ENCODE assay signal across 10 cellular contexts in the genomic region with DNA sequence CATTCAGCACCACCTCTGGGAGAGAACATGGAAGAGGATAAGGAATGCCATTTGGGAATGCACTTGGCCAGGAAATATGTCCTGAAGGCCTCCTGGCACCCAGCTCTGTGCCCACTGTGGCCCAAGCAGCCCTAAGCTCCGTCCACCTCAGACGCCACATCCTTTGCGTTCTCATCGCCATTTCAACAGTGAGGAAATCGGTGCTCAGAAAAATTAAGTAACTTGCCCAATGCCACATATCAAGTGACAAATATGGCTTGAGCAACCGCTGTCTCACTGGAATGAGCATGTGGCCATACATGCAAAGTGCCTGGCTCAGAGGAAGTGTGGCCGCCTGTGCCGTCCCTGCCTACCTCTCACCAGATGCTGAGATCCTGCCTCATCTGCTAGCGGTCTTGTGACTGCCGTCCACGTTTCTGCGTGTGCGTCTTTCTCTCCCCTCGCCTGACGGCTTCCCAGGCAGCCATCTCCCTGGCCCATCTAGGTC. TPM values are rescaled to one million over a fixed set of nuclear protein-coding genes. Genes with fewer than 3 reads are reported as not detected.
DNase-seq lines count a peak whose midpoint lies in the region; ATAC-seq, FAIRE-seq and TF ChIP-seq lines count a peak whose summit lies in the region.
"Had no signal": no experiment of that assay in that cellular context is flagged by ENCODE, and none has a peak within 500 bp of the region (broad histone marks: within the 10 kb centered on the region; RNA-seq: fewer than 3 reads in every experiment).

No MANE protein-coding gene starts in this region.

- peaks cover 45% of the 10 kb centered on the region for H3K79me2 ChIP-seq in GM12878 (ENCODE audit: control insufficient read depth, insufficient read depth, low read length)

- DNase-seq in GM12878 (ENCODE audit: low read depth, low spot score) (no peak), glutamatergic neuron (no peak), NCI-H187 treated with DMSO at 0.1 percent for 48 hours (lab: John Stamatoyannopoulos, UW) (no peak), cerebellar nuclear complex (lab: John Stamatoyannopoulos, UW) (no peak)
- DNase-seq: NCI-H510A treated with DMSO at 0.1 percent for 48 hours had no signal

- in situ Hi-C loops in GM12878 (cut with MboI): no loop called here

- H3K27me3 ChIP-seq in BLaER1 (no peaks in the 10 kb centered on the region), GM12878 (replicated peaks in 1 of 2; ENCODE audit: control insufficient read depth in 2 of 2, insufficient read depth in 2 of 2, low read length in 1 of 2) (no peaks in the 10 kb centered on the region)

- H3K4me3 Mint-ChIP-seq in glutamatergic neuron (ENCODE audit: unreplicated experiment): no peak overlapping the region
- no peak overlapping the region for H3K4me3 Mint-ChIP-seq in activated T-helper 17 cell treated with anti-CD3 and anti-CD28 coated beads, Interleukin-2, amount 50 U/mL, for 72 hours

- TF ChIP-seq EP300 in GM12878 (IDR thresholded peaks at IDR 0.05; ENCODE audit: borderline replicate concordance in 1 of 2, control insufficient read depth in 1 of 2, low read depth in 2 of 2, low read length in 2 of 2): no peak; a peak in 1 of 4 replicates

- POLR2A ChIA-PET in GM12878 (lab: Charles Lee): interaction anchor here (0.5 to 2.3 kb wide), 7 partner anchors 9 to 384 kb away, joined by 3 to 10 read pairs (median 3); a partner anchor contains a TSS

- H4K20me1 ChIP-seq in BLaER1 (peaks cover 23% of the 10 kb centered on the region), GM12878 (ENCODE audit: control insufficient read depth, insufficient read depth) (no peaks in the 10 kb centered on the region)

- H3K4me3 ChIP-seq in BLaER1 (peak overlapping the region; percentile 91), GM12878 (peak overlapping the region; percentile 87; the same call in 1 of the 2 replicates)

- H3K9ac ChIP-seq in BLaER1 (peak overlapping the region; percentile 99), GM12878 (ENCODE audit: control insufficient read depth, insufficient read depth, low read length) (peak overlapping the region; percentile 90)

- H3K36me3 ChIP-seq in BLaER1 (peaks cover 79% of the 10 kb centered on the region), GM12878 (ENCODE audit: control insufficient read depth in 2 of 2, insufficient read depth in 2 of 2, low read length in 1 of 2) (peaks cover 16 to 37% of the 10 kb centered on the region in 2 experiments; a peak in 3 of 4 replicates)

- WGBS in GM12878 (ENCODE audit: insufficient coverage, insufficient replicate concordance, low lambda C conversion rate, missing lambda C conversion rate): 7% methylated on average over 15 of the region's 15 CpGs

- H3K4me1 ChIP-seq in BLaER1: peaks cover 78% of the 10 kb centered on the region
- peaks cover 47% of the 10 kb centered on the region for H3K4me1 ChIP-seq in GM12878 (ENCODE audit: control insufficient read depth, insufficient read depth, low read length)

- peaks cover 14% of the 10 kb centered on the region for H3K27me3 Mint-ChIP-seq in glutamatergic neuron (ENCODE audit: unreplicated experiment)
- H3K27me3 Mint-ChIP-seq in activated T-helper 17 cell treated with anti-CD3 and anti-CD28 coated beads, Interleukin-2, amount 50 U/mL, for 72 hours: no peaks in the 10 kb centered on the region

- peak overlapping the region; percentile 69 for H2AFZ ChIP-seq in GM12878 (ENCODE audit: control insufficient read depth, low read depth, low read length)

- RAD21 ChIA-PET in GM12878 (lab: Charles Lee; ENCODE audit: unreplicated experiment): interaction anchor here (0.6 to 1.8 kb wide), 6 partner anchors 9 to 121 kb away, joined by 3 to 11 read pairs (median 4); a partner anchor contains a TSS

- BruUV-seq in GM12878 (replicated peaks; lab: Mats Ljungman, UMichigan): no TSS peak

- peak overlapping the region; percentile 98 for H3K4me2 ChIP-seq in BLaER1
- H3K4me2 ChIP-seq in GM12878 (ENCODE audit: control insufficient read depth, insufficient read depth): peak overlapping the region; percentile 97

- FAIRE-seq in GM12878 (lab: Jason Lieb, UNC): peak; percentile 79

- no peak overlapping the region for H3K27ac Mint-ChIP-seq in glutamatergic neuron (ENCODE audit: unreplicated experiment)
- H3K27ac Mint-ChIP-seq in activated T-helper 17 cell treated with anti-CD3 and anti-CD28 coated beads, Interleukin-2, amount 50 U/mL, for 72 hours: no peak overlapping the region

- peaks cover 8% of the 10 kb centered on the region for H3K9me3 Mint-ChIP-seq in glutamatergic neuron (ENCODE audit: unreplicated experiment)
- no peaks in the 10 kb centered on the region for H3K9me3 Mint-ChIP-seq in activated T-helper 17 cell treated with anti-CD3 and anti-CD28 coated beads, Interleukin-2, amount 50 U/mL, for 72 hours

- CTCF ChIA-PET in GM12878 (lab: Yijun Ruan, JAX): interaction anchor here (0.9 to 6.2 kb wide), 12 partner anchors 10 to 159 kb away, joined by 3 to 38 read pairs (median 4); a partner anchor contains a TSS

- ATAC-seq in GM19397 (IDR thresholded peaks at IDR 0.05; ENCODE audit: unreplicated experiment) (peak; percentile 36), HG03520 (IDR thresholded peaks at IDR 0.05; ENCODE audit: unreplicated experiment) (peak; percentile 22), GM12878 (peak; percentile 58)
- ATAC-seq in activated T-helper 17 cell treated with anti-CD3 and anti-CD28 coated beads, Interleukin-2, amount 50 U/mL, for 72 hours (replicated peaks): no peak

- SMC1A ChIA-PET in GM12878 (lab: Charles Lee; ENCODE audit: uncharacterized antibody, unreplicated experiment): interaction anchor here (0.6 to 1.8 kb wide), 7 partner anchors 8 to 359 kb away, joined by 3 to 9 read pairs (median 4); a partner anchor contains a TSS

- TF ChIP-seq RAD21 in GM12878 (IDR thresholded peaks at IDR 0.05; ENCODE audit: insufficient read depth, low read depth, low read length): no peak

- peaks cover 8% of the 10 kb centered on the region for H3K4me1 Mint-ChIP-seq in glutamatergic neuron (ENCODE audit: low read depth, unreplicated experiment)
- H3K4me1 Mint-ChIP-seq in activated T-helper 17 cell treated with anti-CD3 and anti-CD28 coated beads, Interleukin-2, amount 50 U/mL, for 72 hours: peaks cover 6% of the 10 kb centered on the region

- TF ChIP-seq POLR2A in GM12878 (IDR thresholded peaks at IDR 0.05; ENCODE audit: low read depth, low read length): no peak

- H3K9me3 ChIP-seq in BLaER1 (no peaks in the 10 kb centered on the region), GM12878 (replicated peaks; ENCODE audit: control insufficient read depth, insufficient read depth, low read length) (no peaks in the 10 kb centered on the region)
- H3K9me3 ChIP-seq: thoracic aorta had no signal

- H3K27ac ChIP-seq in BLaER1: peak overlapping the region; percentile 99
- H3K27ac ChIP-seq in GM12878 (ENCODE audit: control insufficient read depth, insufficient read depth): peak overlapping the region; percentile 87

- intact Hi-C loops in GM12878 (cut with micrococcal nuclease; ENCODE audit: unreplicated experiment): no loop called here

- no peak for TF ChIP-seq CTCF in GM12878 (IDR thresholded peaks at IDR 0.05 in 2 of 3, conservative IDR thresholded peaks at IDR 0.05 in 1 of 3; ENCODE audit: control insufficient read depth in 2 of 3, extremely low read depth in 1 of 3, insufficient read depth in 1 of 3, low read depth in 3 of 3, low read length in 3 of 3)
- TF ChIP-seq CTCF in glutamatergic neuron (IDR thresholded peaks at IDR 0.05; ENCODE audit: partially characterized antibody, unreplicated experiment): no peak

- H3K36me3 Mint-ChIP-seq in glutamatergic neuron (ENCODE audit: unreplicated experiment): no peaks in the 10 kb centered on the region
- peaks cover 50% of the 10 kb centered on the region for H3K36me3 Mint-ChIP-seq in activated T-helper 17 cell treated with anti-CD3 and anti-CD28 coated beads, Interleukin-2, amount 50 U/mL, for 72 hours (ENCODE audit: low read depth)

RNA-seq across cellular contexts. Expression of a gene that starts 1.0 kb away (rescaled TPM):
- total RNA-seq in GM12878 (2013; cell fraction: nucleolus; rRNA removed): 146 and 175 TPM in 2 replicates
- total RNA-seq in GM12878 (2014; rRNA removed) (48.8 and 52.6 TPM in 2 replicates), GM12878 (2014; rRNA removed; fragmentation: Illumina TruSeq; extraction: Trizol) (16.4 and 17.7 TPM in 2 replicates), GM12878 (2021) (95.3 and 107 TPM in 2 replicates), glutamatergic neuron (ENCODE audit: unreplicated experiment) (29.2 TPM)
- polyA plus RNA-seq in GM12878 (2011; ENCODE audit: low read depth): 36.3 TPM
- polyA plus RNA-seq in GM12878 (2011; rRNA removed) (26.3 and 51.5 TPM in 2 replicates), GM12878 (2014; fragmentation: Illumina TruSeq; extraction: Trizol) (42.7 and 47.0 TPM in 2 replicates), GM12878 (2014; fragmentation: Nextera tagmentation; extraction: Ambion mirVana) (1 to 10 TPM; 6.6 to 8.0 TPM), GM12878 (2014; rRNA removed) (89.0 and 112 TPM in 2 replicates), GM12878 (2016; fragmentation: Nextera tagmentation; extraction: Ambion mirVana) (10 to 100 TPM; 53.7 to 68.5 TPM)
- polyA plus RNA-seq in GM12878 (2011; cell fraction: cytosol; rRNA removed): 68.7 and 85.6 TPM in 2 replicates
- 247 and 263 TPM in 2 replicates for polyA plus RNA-seq in GM12878 (2011; cell fraction: nucleus; rRNA removed)
- polyA plus RNA-seq in GM12878 (2012): 84.1 and 86.7 TPM in 2 replicates
- 19.3 and 39.3 TPM in 2 replicates for polyA minus RNA-seq in GM12878 (2011; rRNA and poly(A)+ RNA removed)
- polyA minus RNA-seq in GM12878 (2011; cell fraction: cytosol; rRNA and poly(A)+ RNA removed): 25.3 and 28.3 TPM in 2 replicates
- 35.3 and 49.6 TPM in 2 replicates for polyA minus RNA-seq in GM12878 (2011; cell fraction: nucleus; rRNA and poly(A)+ RNA removed)
- 10 to 100 TPM in 1 of 2 donors, 1 to 10 TPM in 1; 5.6 to 13.7 TPM for total RNA-seq in activated T-helper 17 cell treated with anti-CD3 and anti-CD28 coated beads, Interleukin-2, amount 50 U/mL, for 72 hours

RNA-seq across cellular contexts. Expression of a gene that starts 6.2 kb away (rescaled TPM):
- total RNA-seq in GM12878 (2013; cell fraction: nucleolus; rRNA removed): 139 and 149 TPM in 2 replicates
- total RNA-seq in GM12878 (2014; rRNA removed) (184 and 215 TPM in 2 replicates), GM12878 (2014; rRNA removed; fragmentation: Illumina TruSeq; extraction: Trizol) (56.3 and 59.3 TPM in 2 replicates), GM12878 (2021) (136 and 149 TPM in 2 replicates), glutamatergic neuron (ENCODE audit: unreplicated experiment) (125 TPM)
- 86.4 TPM for polyA plus RNA-seq in GM12878 (2011; ENCODE audit: low read depth)
- polyA plus RNA-seq in GM12878 (2011; rRNA removed) (83.0 and 114 TPM in 2 replicates), GM12878 (2014; fragmentation: Illumina TruSeq; extraction: Trizol) (36.1 and 59.5 TPM in 2 replicates), GM12878 (2014; fragmentation: Nextera tagmentation; extraction: Ambion mirVana) (10 to 100 TPM; 32.7 to 67.6 TPM), GM12878 (2014; rRNA removed) (176 and 216 TPM in 2 replicates), GM12878 (2016; fragmentation: Nextera tagmentation; extraction: Ambion mirVana) (100 to 1,000 TPM in 1 of 2 experiments, 10 to 100 TPM in 1; 85.9 to 101 TPM)
- polyA plus RNA-seq in GM12878 (2011; cell fraction: cytosol; rRNA removed): 164 and 232 TPM in 2 replicates
- polyA plus RNA-seq in GM12878 (2011; cell fraction: nucleus; rRNA removed): 533 and 587 TPM in 2 replicates
- polyA plus RNA-seq in GM12878 (2012): 160 and 166 TPM in 2 replicates
- polyA minus RNA-seq in GM12878 (2011; rRNA and poly(A)+ RNA removed): 125 and 201 TPM in 2 replicates
- 40.6 and 85.2 TPM in 2 replicates for polyA minus RNA-seq in GM12878 (2011; cell fraction: cytosol; rRNA and poly(A)+ RNA removed)
- polyA minus RNA-seq in GM12878 (2011; cell fraction: nucleus; rRNA and poly(A)+ RNA removed): 141 and 184 TPM in 2 replicates
- 100 to 1,000 TPM; 116 to 149 TPM for total RNA-seq in activated T-helper 17 cell treated with anti-CD3 and anti-CD28 coated beads, Interleukin-2, amount 50 U/mL, for 72 hours

RNA-seq across cellular contexts. Expression of a gene that starts 13.2 kb away (rescaled TPM):
- 37.7 and 45.6 TPM in 2 replicates for total RNA-seq in GM12878 (2013; cell fraction: nucleolus; rRNA removed)
- 15.5 and 18.2 TPM in 2 replicates for total RNA-seq in GM12878 (2014; rRNA removed)
- total RNA-seq in GM12878 (2014; rRNA removed; fragmentation: Illumina TruSeq; extraction: Trizol): 6.2 and 7.6 TPM in 2 replicates
- total RNA-seq in GM12878 (2021): 30.3 and 36.6 TPM in 2 replicates
- 8.6 TPM for polyA plus RNA-seq in GM12878 (2011; ENCODE audit: low read depth)
- 10.2 and 23.1 TPM in 2 replicates for polyA plus RNA-seq in GM12878 (2011; rRNA removed)
- 30.5 and 48.8 TPM in 2 replicates for polyA plus RNA-seq in GM12878 (2011; cell fraction: cytosol; rRNA removed)
- 173 and 211 TPM in 2 replicates for polyA plus RNA-seq in GM12878 (2011; cell fraction: nucleus; rRNA removed)
- 21.0 and 23.7 TPM in 2 replicates for polyA plus RNA-seq in GM12878 (2012)
- 1.1 and 5.1 TPM in 2 replicates for polyA plus RNA-seq in GM12878 (2014; fragmentation: Illumina TruSeq; extraction: Trizol)
- 1 to 10 TPM in 1 of 2 experiments, under 1 TPM in 1; 0.82 to 2.3 TPM for polyA plus RNA-seq in GM12878 (2014; fragmentation: Nextera tagmentation; extraction: Ambion mirVana)
- 33.3 and 47.9 TPM in 2 replicates for polyA plus RNA-seq in GM12878 (2014; rRNA removed)
- polyA plus RNA-seq in GM12878 (2016; fragmentation: Nextera tagmentation; extraction: Ambion mirVana): 10 to 100 TPM; 35.3 to 35.8 TPM
- polyA minus RNA-seq in GM12878 (2011; rRNA and poly(A)+ RNA removed): 15.1 and 21.8 TPM in 2 replicates
- 16.8 and 19.9 TPM in 2 replicates for polyA minus RNA-seq in GM12878 (2011; cell fraction: cytosol; rRNA and poly(A)+ RNA removed)
- polyA minus RNA-seq in GM12878 (2011; cell fraction: nucleus; rRNA and poly(A)+ RNA removed): 27.6 and 54.2 TPM in 2 replicates
- 430 TPM for total RNA-seq in glutamatergic neuron (ENCODE audit: unreplicated experiment)
- total RNA-seq in activated T-helper 17 cell treated with anti-CD3 and anti-CD28 coated beads, Interleukin-2, amount 50 U/mL, for 72 hours: 10 to 100 TPM; 34.9 to 38.8 TPM

RNA-seq across cellular contexts. Expression of a gene that starts 37.2 kb away (rescaled TPM):
- total RNA-seq in GM12878 (2013; cell fraction: nucleolus; rRNA removed): 33.1 and 35.4 TPM in 2 replicates
- total RNA-seq in GM12878 (2014; rRNA removed): 36.0 and 42.0 TPM in 2 replicates
- total RNA-seq in GM12878 (2014; rRNA removed; fragmentation: Illumina TruSeq; extraction: Trizol): 16.8 and 19.2 TPM in 2 replicates
- total RNA-seq in GM12878 (2021): 75.4 and 81.0 TPM in 2 replicates
- polyA plus RNA-seq in GM12878 (2011; ENCODE audit: low read depth): 8.1 TPM
- polyA plus RNA-seq in GM12878 (2011; rRNA removed): 10.0 and 14.1 TPM in 2 replicates
- 12.3 and 18.9 TPM in 2 replicates for polyA plus RNA-seq in GM12878 (2011; cell fraction: cytosol; rRNA removed)
- polyA plus RNA-seq in GM12878 (2011; cell fraction: nucleus; rRNA removed): 53.4 and 220 TPM in 2 replicates
- polyA plus RNA-seq in GM12878 (2012): 13.9 and 24.5 TPM in 2 replicates
- polyA plus RNA-seq in GM12878 (2014; fragmentation: Illumina TruSeq; extraction: Trizol): 3.2 and 15.9 TPM in 2 replicates
- polyA plus RNA-seq in GM12878 (2014; fragmentation: Nextera tagmentation; extraction: Ambion mirVana): under 1 TPM; 0.18 to 0.62 TPM
- polyA plus RNA-seq in GM12878 (2014; rRNA removed): 49.0 and 58.5 TPM in 2 replicates
- 10 to 100 TPM; 36.5 to 38.0 TPM for polyA plus RNA-seq in GM12878 (2016; fragmentation: Nextera tagmentation; extraction: Ambion mirVana)
- 12.5 and 16.2 TPM in 2 replicates for polyA minus RNA-seq in GM12878 (2011; rRNA and poly(A)+ RNA removed)
- 13.1 and 13.9 TPM in 2 replicates for polyA minus RNA-seq in GM12878 (2011; cell fraction: cytosol; rRNA and poly(A)+ RNA removed)
- polyA minus RNA-seq in GM12878 (2011; cell fraction: nucleus; rRNA and poly(A)+ RNA removed): 11.1 and 35.8 TPM in 2 replicates
- total RNA-seq in glutamatergic neuron (ENCODE audit: unreplicated experiment): 1,261 TPM
- 1 to 10 TPM; 2.3 to 3.1 TPM for total RNA-seq in activated T-helper 17 cell treated with anti-CD3 and anti-CD28 coated beads, Interleukin-2, amount 50 U/mL, for 72 hours

RNA-seq across cellular contexts. Expression of a gene that starts 43.8 kb away (rescaled TPM):
- total RNA-seq in GM12878 (2013; cell fraction: nucleolus; rRNA removed): 77.1 and 93.7 TPM in 2 replicates
- total RNA-seq in GM12878 (2014; rRNA removed): 29.3 and 32.4 TPM in 2 replicates
- total RNA-seq in GM12878 (2014; rRNA removed; fragmentation: Illumina TruSeq; extraction: Trizol): 22.6 and 26.2 TPM in 2 replicates
- total RNA-seq in GM12878 (2021): 34.3 and 47.0 TPM in 2 replicates
- polyA plus RNA-seq in GM12878 (2011; ENCODE audit: low read depth): 40.4 TPM
- 26.7 and 37.8 TPM in 2 replicates for polyA plus RNA-seq in GM12878 (2011; rRNA removed)
- polyA plus RNA-seq in GM12878 (2011; cell fraction: cytosol; rRNA removed): 33.1 and 39.8 TPM in 2 replicates
- polyA plus RNA-seq in GM12878 (2011; cell fraction: nucleus; rRNA removed): 225 and 240 TPM in 2 replicates
- polyA plus RNA-seq in GM12878 (2012): 50.5 and 58.2 TPM in 2 replicates
- polyA plus RNA-seq in GM12878 (2014; fragmentation: Illumina TruSeq; extraction: Trizol): 10.7 and 27.6 TPM in 2 replicates
- polyA plus RNA-seq in GM12878 (2014; fragmentation: Nextera tagmentation; extraction: Ambion mirVana): 10 to 100 TPM in 1 of 2 experiments, 1 to 10 TPM in 1; 3.3 to 11.1 TPM
- 44.1 and 51.8 TPM in 2 replicates for polyA plus RNA-seq in GM12878 (2014; rRNA removed)
- polyA plus RNA-seq in GM12878 (2016; fragmentation: Nextera tagmentation; extraction: Ambion mirVana): 10 to 100 TPM in 1 of 2 experiments, 1 to 10 TPM in 1; 9.0 to 14.5 TPM
- 11.3 and 19.0 TPM in 2 replicates for polyA minus RNA-seq in GM12878 (2011; rRNA and poly(A)+ RNA removed)
- 10.3 and 14.2 TPM in 2 replicates for polyA minus RNA-seq in GM12878 (2011; cell fraction: cytosol; rRNA and poly(A)+ RNA removed)
- polyA minus RNA-seq in GM12878 (2011; cell fraction: nucleus; rRNA and poly(A)+ RNA removed): 25.0 and 38.2 TPM in 2 replicates
- 227 TPM for total RNA-seq in glutamatergic neuron (ENCODE audit: unreplicated experiment)
- total RNA-seq in activated T-helper 17 cell treated with anti-CD3 and anti-CD28 coated beads, Interleukin-2, amount 50 U/mL, for 72 hours: 10 to 100 TPM; 67.5 to 72.3 TPM
